In the genomic region with DNA sequence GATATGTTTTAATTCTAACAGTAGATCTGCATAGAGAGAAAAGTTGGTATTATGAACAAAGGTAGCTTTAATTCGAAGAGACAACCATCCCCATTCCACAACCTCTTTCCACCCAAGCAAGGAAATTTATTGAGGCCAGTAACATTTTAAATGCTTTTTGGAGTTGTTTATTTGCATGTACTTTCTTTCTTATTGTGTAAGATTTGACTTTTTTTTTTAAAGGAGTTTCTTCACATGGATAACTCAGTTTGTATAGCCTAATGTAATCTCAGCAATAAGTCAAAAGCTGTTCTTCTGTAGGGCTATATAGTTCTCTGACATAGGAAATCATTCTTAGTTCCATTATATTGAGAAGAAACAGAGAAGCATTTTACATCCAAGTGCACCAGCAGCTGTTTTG, we compare ENCODE assay signal across 16 cellular contexts.
DNase-seq lines count a peak whose midpoint lies in the region; ATAC-seq and TF ChIP-seq lines count a peak whose summit lies in the region.
"Had no signal": no experiment of that assay in that cellular context is flagged by ENCODE, and none has a peak within 500 bp of the region (broad histone marks: within the 10 kb centered on the region; RNA-seq: fewer than 3 reads in every experiment).

No MANE protein-coding gene starts in this region.

- DNase-seq in stimulated activated naive CD8-positive, alpha-beta T cell treated with anti-CD3 and anti-CD28 coated beads, Interleukin-15, Interleukin-2, amounts not matched to agents 100 U/mL and 50 U/mL, for 24 hours, result no peak
- no peak for DNase-seq in T-cell
- DNase-seq in fibroblast of lung (ENCODE audit: low read depth in 2 of 2), result peak in 1 of 2 donors; percentile 52
- DNase-seq in vagina (ENCODE audit: extremely low spot score in 2 of 2), result no peak
- DNase-seq in hypothalamus (lab: John Stamatoyannopoulos, UW), result no peak
- no peak for DNase-seq in H4 (ENCODE audit: low spot score)
- DNase-seq: activated CD4-positive, alpha-beta T cell treated with anti-CD3 and anti-CD28 coated beads, Interleukin-2, amount 50 U/mL, for 4 hours; body of pancreas; GDM1; NCI-H187; NCI-H510A; occipital lobe; stimulated activated CD4-positive, alpha-beta T cell treated with anti-CD3 and anti-CD28 coated beads, Interleukin-4, amount 100 ng/mL, for 1 hour had no signal

- H3K9me3 Mint-ChIP-seq in stimulated activated naive CD8-positive, alpha-beta T cell treated with anti-CD3 and anti-CD28 coated beads, Interleukin-15, Interleukin-2, amounts not matched to agents 100 ng/mL and 50 ng/mL, for 24 hours, result no peaks in the 10 kb centered on the region
- H3K9me3 Mint-ChIP-seq in T-cell, result no peaks in the 10 kb centered on the region

- H3K27me3 ChIP-seq in fibroblast of lung (ENCODE audit: control insufficient read depth, insufficient read depth, low read length) (no peaks in the 10 kb centered on the region), vagina (no peaks in the 10 kb centered on the region)
- H3K27me3 ChIP-seq: body of pancreas had no signal

- peak overlapping the region; percentile 75 for H3K27ac ChIP-seq in fibroblast of lung (ENCODE audit: insufficient read depth, low read length)
- peak overlapping the region; percentile 70 for H3K27ac ChIP-seq in vagina
- H3K27ac ChIP-seq: body of pancreas had no signal

- peaks cover 84% of the 10 kb centered on the region for H3K4me1 Mint-ChIP-seq in stimulated activated naive CD8-positive, alpha-beta T cell treated with anti-CD3 and anti-CD28 coated beads, Interleukin-15, Interleukin-2, amounts not matched to agents 100 ng/mL and 50 ng/mL, for 24 hours (ENCODE audit: low read depth)
- H3K4me1 Mint-ChIP-seq in T-cell, result peaks cover 81 to 87% (median 82%) of the 10 kb centered on the region in 3 donors

- TF ChIP-seq CTCF in fibroblast of lung (conservative IDR thresholded peaks at IDR 0.05 in 1 of 2, IDR thresholded peaks at IDR 0.05 in 1 of 2; ENCODE audit: low read depth in 1 of 2, low read length in 2 of 2) (no peak), vagina (IDR thresholded peaks at IDR 0.05) (no peak)

- H3K4me3 ChIP-seq in fibroblast of lung (replicated peaks in 1 of 4; ENCODE audit: control extremely low read depth in 1 of 4, insufficient read depth in 1 of 4, low read depth in 3 of 4, low read length in 4 of 4) (no peak overlapping the region), vagina (no peak overlapping the region)
- H3K4me3 ChIP-seq: body of pancreas had no signal

- H3K9me3 ChIP-seq in fibroblast of lung (ENCODE audit: control insufficient read depth, insufficient read depth, low read depth, low read length), result no peaks in the 10 kb centered on the region
- H3K9me3 ChIP-seq in vagina, result no peaks in the 10 kb centered on the region
- H3K9me3 ChIP-seq: body of pancreas had no signal

- no peak overlapping the region for H3K4me2 ChIP-seq in fibroblast of lung (ENCODE audit: extremely low read depth, insufficient read depth, low read length)

- peak overlapping the region; percentile 94 for H3K27ac Mint-ChIP-seq in stimulated activated naive CD8-positive, alpha-beta T cell treated with anti-CD3 and anti-CD28 coated beads, Interleukin-15, Interleukin-2, amounts not matched to agents 100 ng/mL and 50 ng/mL, for 24 hours
- H3K27ac Mint-ChIP-seq in T-cell, result peak overlapping the region in 1 of 2 donors; percentile 65

- peaks cover 37% of the 10 kb centered on the region for H3K36me3 Mint-ChIP-seq in stimulated activated naive CD8-positive, alpha-beta T cell treated with anti-CD3 and anti-CD28 coated beads, Interleukin-15, Interleukin-2, amounts not matched to agents 100 ng/mL and 50 ng/mL, for 24 hours (ENCODE audit: low read depth)
- H3K36me3 Mint-ChIP-seq in T-cell, result peaks cover 4% of the 10 kb centered on the region

- H2AFZ ChIP-seq in fibroblast of lung (ENCODE audit: low read length), result no peak overlapping the region

- no peaks in the 10 kb centered on the region for H3K27me3 Mint-ChIP-seq in stimulated activated naive CD8-positive, alpha-beta T cell treated with anti-CD3 and anti-CD28 coated beads, Interleukin-15, Interleukin-2, amounts not matched to agents 100 ng/mL and 50 ng/mL, for 24 hours
- no peaks in the 10 kb centered on the region for H3K27me3 Mint-ChIP-seq in T-cell

- CTCF ChIA-PET in T-cell (lab: Charles Lee), result interaction anchor here in 1 of 2 donors (0.9 kb wide), 1 partner anchor 30 kb away, joined by 3 read pairs; no protein-coding TSS in a partner anchor

- POLR2A ChIA-PET in T-cell (lab: Charles Lee), result no interaction called here

- H3K4me1 ChIP-seq in fibroblast of lung (ENCODE audit: control insufficient read depth, extremely low read depth, insufficient read depth, low read length) (peaks cover 50% of the 10 kb centered on the region), vagina (peaks cover 64% of the 10 kb centered on the region)

- TF ChIP-seq POLR2A in vagina (IDR thresholded peaks at IDR 0.05), result no peak

- H3K9ac ChIP-seq in fibroblast of lung (ENCODE audit: insufficient read depth, low read length), result no peak overlapping the region

- H4K20me1 ChIP-seq in fibroblast of lung (ENCODE audit: control insufficient read depth, extremely low read depth, insufficient read depth, low read length), result no peaks in the 10 kb centered on the region

- peaks cover 57% of the 10 kb centered on the region for H3K79me2 ChIP-seq in fibroblast of lung (ENCODE audit: control insufficient read depth, insufficient read depth, low read length)

- ATAC-seq in stimulated activated naive CD8-positive, alpha-beta T cell treated with anti-CD3 and anti-CD28 coated beads, Interleukin-15, Interleukin-2, amounts not matched to agents 100 U/mL and 50 U/mL, for 24 hours, result no peak
- ATAC-seq in T-cell (replicated peaks in 1 of 4), result no peak
- ATAC-seq in HG03097 (IDR thresholded peaks at IDR 0.05; ENCODE audit: low FRiP score, unreplicated experiment), result no peak
- ATAC-seq: body of pancreas, sciatic nerve had no signal

- peak overlapping the region; percentile 47 for H3K4me3 Mint-ChIP-seq in stimulated activated naive CD8-positive, alpha-beta T cell treated with anti-CD3 and anti-CD28 coated beads, Interleukin-15, Interleukin-2, amounts not matched to agents 100 ng/mL and 50 ng/mL, for 24 hours
- peak overlapping the region in 2 of 3 donors; percentile 21 to 49 for H3K4me3 Mint-ChIP-seq in T-cell

- intact Hi-C loops in vagina (cut with DNase I), result no loop called here

- no peaks in the 10 kb centered on the region for H3K36me3 ChIP-seq in fibroblast of lung (ENCODE audit: control insufficient read depth, insufficient read depth, low read length)
- no peaks in the 10 kb centered on the region for H3K36me3 ChIP-seq in vagina
